In genomic region chr17:63275318-63275967, GRCh38 we compare ENCODE assay signal across 1 cellular context.
TF ChIP-seq lines count a peak whose summit lies in the region.

No MANE protein-coding gene starts in this region.

TF ChIP-seq in SK-N-SH treated with all-trans-retinoic acid at 6 μM for 48 hours, 23 proteins besides CTCF, POLR2A, EP300 and RAD21 (continued from another document):
- peak; percentile 73; the same call in 1 of the 2 replicates for TF ChIP-seq CSRNP3 (CRISPR knock-in tag; IDR thresholded peaks at IDR 0.05)
- no peak for TF ChIP-seq ZFP30 (CRISPR knock-in tag; IDR thresholded peaks at IDR 0.05)
- TF ChIP-seq ESRRG (CRISPR knock-in tag; IDR thresholded peaks at IDR 0.05): no peak
- TF ChIP-seq TCF4 (CRISPR knock-in tag; IDR thresholded peaks at IDR 0.05; ENCODE audit: borderline replicate concordance): no peak
- TF ChIP-seq PPARA (CRISPR knock-in tag; IDR thresholded peaks at IDR 0.05; ENCODE audit: borderline replicate concordance): no peak
- TF ChIP-seq GLIS3 (CRISPR knock-in tag; IDR thresholded peaks at IDR 0.05): no peak
- no peak for TF ChIP-seq BACH2 (CRISPR knock-in tag; IDR thresholded peaks at IDR 0.05; ENCODE audit: borderline replicate concordance)
- no peak for TF ChIP-seq ZNF565 (CRISPR knock-in tag; conservative IDR thresholded peaks at IDR 0.05; ENCODE audit: low read depth)
